ENCODE assay signal across 8 cellular contexts in genomic region chr3:123201557-123202427, GRCh38. TPM values are rescaled to one million over a fixed set of nuclear protein-coding genes. Genes with fewer than 3 reads are reported as not detected.
DNase-seq lines count a peak whose midpoint lies in the region; ATAC-seq and FAIRE-seq lines count a peak whose summit lies in the region.

Gene SEC22A, plus strand, starts transcription at chr3:123201943. Its CDS starts 7,275 bp downstream, at chr3:123209218.

- FAIRE-seq in colon (lab: Jason Lieb, UNC) = peak; percentile 41

- no peaks in the 10 kb centered on the region for H3K27me3 ChIP-seq in layer of hippocampus (ENCODE audit: control insufficient read depth, insufficient read depth, low read length)

- peak within 1 kb of the TSS; percentile 97 for H3K27ac Mint-ChIP-seq in activated CD4-positive, alpha-beta T cell treated with anti-CD3 and anti-CD28 coated beads for 36 hours

- no peaks in the 10 kb centered on the region for H3K27me3 Mint-ChIP-seq in activated CD4-positive, alpha-beta T cell treated with anti-CD3 and anti-CD28 coated beads for 36 hours

- peak within 1 kb of the TSS; percentile 67 for H3K27ac ChIP-seq in layer of hippocampus (ENCODE audit: low read depth, low read length)

- H3K4me3 Mint-ChIP-seq in activated CD4-positive, alpha-beta T cell treated with anti-CD3 and anti-CD28 coated beads for 36 hours = peak within 1 kb of the TSS; percentile 96

- CTCF ChIA-PET in activated CD4-positive, alpha-beta T cell treated with anti-CD3 and anti-CD28 coated beads for 36 hours (lab: Charles Lee) = interaction anchor here (0.7 to 1.4 kb wide), 3 partner anchors 9 to 522 kb away, joined by 3 to 5 read pairs (median 3); no protein-coding TSS in a partner anchor

- peaks cover 3% of the 10 kb centered on the region for H3K9me3 Mint-ChIP-seq in activated CD4-positive, alpha-beta T cell treated with anti-CD3 and anti-CD28 coated beads for 36 hours (ENCODE audit: low read depth)

- peaks cover 5% of the 10 kb centered on the region for H3K36me3 Mint-ChIP-seq in activated CD4-positive, alpha-beta T cell treated with anti-CD3 and anti-CD28 coated beads for 36 hours (ENCODE audit: low read depth)

- ATAC-seq in HG03442 (IDR thresholded peaks at IDR 0.05; ENCODE audit: unreplicated experiment) = peak; percentile 98
- ATAC-seq in activated CD4-positive, alpha-beta T cell treated with anti-CD3 and anti-CD28 coated beads for 36 hours = peak; percentile 99

- H3K4me1 Mint-ChIP-seq in activated CD4-positive, alpha-beta T cell treated with anti-CD3 and anti-CD28 coated beads for 36 hours = peaks cover 28% of the 10 kb centered on the region

- POLR2A ChIA-PET in activated CD4-positive, alpha-beta T cell treated with anti-CD3 and anti-CD28 coated beads for 36 hours (lab: Charles Lee) = interaction anchor here (0.6 to 1.0 kb wide), 4 partner anchors 9 to 404 kb away, joined by 3 to 7 read pairs (median 6); no protein-coding TSS in a partner anchor

- intact Hi-C loops in activated CD4-positive, alpha-beta T cell treated with anti-CD3 and anti-CD28 coated beads for 36 hours (cut with DNase I, micrococcal nuclease) = loop anchor here (1.0 to 10.0 kb wide), 10 partner anchors 134 to 1853 kb away; partner anchors contain the start of genes HACD2 (in 2 of the 2), HSPBAP1 (in 2 of the 2), CCDC14 (in 1 of the 2) and EAF2 (in 1 of the 2)

- DNase-seq in Ammon's horn (ENCODE audit: low spot score) (peak; percentile 96), GM19238 (ENCODE audit: insufficient read length, low spot score) (peak; percentile 87), NCI-H524 (lab: John Stamatoyannopoulos, UW) (peak; percentile 98 to 99)
- DNase-seq in activated CD4-positive, alpha-beta T cell treated with anti-CD3 and anti-CD28 coated beads for 36 hours = peak; percentile 98
- peak; percentile 86 to 91 for DNase-seq in stimulated activated CD4-positive, alpha-beta T cell treated with anti-CD3 and anti-CD28 coated beads, Interleukin-1b, Interleukin-23, amount 100 ng/mL, for 4 hours (ENCODE audit: low read depth in 2 of 2)

RNA-seq across cellular contexts. Expression of gene SEC22A, which starts in this region (rescaled TPM):
- 10 to 100 TPM; 13.2 to 16.3 TPM for total RNA-seq in activated CD4-positive, alpha-beta T cell treated with anti-CD3 and anti-CD28 coated beads for 36 hours

Comparison
In these comparisons a context has a peak if more than half of its experiments do, and no peak if none do; other contexts are left out.
1. Peak in every context shown above with its lines: DNase-seq, ATAC-seq and H3K27ac ChIP-seq.